24 cellular contexts compared by ENCODE assay signal in the genomic region with DNA sequence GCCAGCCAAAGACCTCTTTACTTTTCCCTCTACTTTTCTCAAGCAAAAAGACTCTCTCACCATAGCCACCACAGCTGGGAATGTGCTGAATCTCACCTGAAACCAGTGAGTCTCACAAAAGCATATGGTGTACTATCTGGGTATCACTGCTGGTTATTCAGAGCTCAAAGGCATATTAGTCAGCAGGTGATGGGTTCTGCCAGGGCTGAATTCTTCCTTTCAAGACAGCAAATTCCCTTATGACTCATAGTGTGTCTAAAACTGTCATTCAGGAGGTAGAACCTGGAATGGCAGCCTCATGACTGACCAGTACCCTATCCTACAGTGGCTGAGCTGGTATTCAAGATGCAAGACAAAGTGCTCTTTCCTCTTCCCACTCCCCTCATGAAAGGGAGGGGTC.
A peak's percentile ranks its signal among the peaks of the same experiment; 100 is the strongest.
DNase-seq lines count a peak whose midpoint lies in the region; ATAC-seq, FAIRE-seq and TF ChIP-seq lines count a peak whose summit lies in the region.
"Had no signal": no experiment of that assay in that cellular context is flagged by ENCODE, and none has a peak within 500 bp of the region (broad histone marks: within the 10 kb centered on the region; RNA-seq: fewer than 3 reads in every experiment).

No MANE protein-coding gene starts in this region.

- no peak overlapping the region for H2AK5ac ChIP-seq in neuronal stem cell (ENCODE audit: low read depth, low read length)

- no peak overlapping the region for H3K4me2 ChIP-seq in A549
- no peak overlapping the region for H3K4me2 ChIP-seq in neuronal stem cell (ENCODE audit: insufficient read depth, low read length, poor library complexity, severe bottlenecking)

- no peak overlapping the region for H3K4me3 ChIP-seq in A549
- H3K4me3 ChIP-seq in foreskin fibroblast (ENCODE audit: low read depth in 1 of 2, low read length in 2 of 2), result no peak overlapping the region
- no peak overlapping the region for H3K4me3 ChIP-seq in neuronal stem cell (ENCODE audit: low read length in 2 of 2)
- H3K4me3 ChIP-seq: right lobe of liver had no signal

- no peak for TF ChIP-seq POLR2A in A549 (IDR thresholded peaks at IDR 0.05; ENCODE audit: low read length)

- H4K8ac ChIP-seq in neuronal stem cell (ENCODE audit: low read depth, low read length), result no peak overlapping the region

- H2BK5ac ChIP-seq in neuronal stem cell (ENCODE audit: low read length), result no peak overlapping the region

- H3K79me1 ChIP-seq in neuronal stem cell (ENCODE audit: low read depth, low read length), result no peaks in the 10 kb centered on the region

- POLR2A ChIA-PET in A549 (lab: Yijun Ruan, JAX), result no interaction called here

- no peak for TF ChIP-seq EP300 in A549 (IDR thresholded peaks at IDR 0.05)

- no peak overlapping the region for H3K23ac ChIP-seq in neuronal stem cell (ENCODE audit: low read depth, low read length, poor library complexity)

- H3K9me3 ChIP-seq in A549 (no peaks in the 10 kb centered on the region), neuronal stem cell (replicated peaks in 1 of 2; ENCODE audit: control insufficient read depth in 2 of 2, insufficient read depth in 1 of 2, low read depth in 1 of 2, low read length in 2 of 2) (no peaks in the 10 kb centered on the region)
- H3K9me3 ChIP-seq: right lobe of liver had no signal

- no peak overlapping the region for H3K27ac ChIP-seq in A549
- no peak overlapping the region for H3K27ac ChIP-seq in neuronal stem cell (replicated peaks; ENCODE audit: low read length)
- H3K27ac ChIP-seq: HL-60, parathyroid adenoma, right lobe of liver had no signal

- no peak overlapping the region for H2BK120ac ChIP-seq in neuronal stem cell (ENCODE audit: low read depth, low read length)

- no peak for TF ChIP-seq RAD21 in A549 (conservative IDR thresholded peaks at IDR 0.05 in 1 of 2, IDR thresholded peaks at IDR 0.05 in 1 of 2)

- no peak overlapping the region for H2AFZ ChIP-seq in neuronal stem cell (ENCODE audit: low read length)
- H2AFZ ChIP-seq: parathyroid adenoma had no signal

- no peaks in the 10 kb centered on the region for H3K36me3 ChIP-seq in neuronal stem cell (replicated peaks in 1 of 2; ENCODE audit: control insufficient read depth in 2 of 2, insufficient read depth in 2 of 2, low read length in 2 of 2)
- H3K36me3 ChIP-seq: right lobe of liver had no signal

- FAIRE-seq in A549 (lab: Jason Lieb, UNC), result no peak
- no peak for FAIRE-seq in HTR-8/SVneo (lab: Jason Lieb, UNC)
- FAIRE-seq: A204.1, endothelial cell of umbilical vein, TTC549 had no signal

- no peaks in the 10 kb centered on the region for H3K27me3 ChIP-seq in neuronal stem cell (ENCODE audit: control insufficient read depth in 3 of 3, insufficient read depth in 3 of 3, low read depth in 1 of 3, low read length in 3 of 3)
- H3K27me3 ChIP-seq: right lobe of liver had no signal

- no peak overlapping the region for H2BK15ac ChIP-seq in neuronal stem cell (ENCODE audit: low read length)

- TF ChIP-seq CTCF in A549 (IDR thresholded peaks at IDR 0.05) (no peak), foreskin fibroblast (IDR thresholded peaks at IDR 0.05; ENCODE audit: low read depth, low read length) (no peak)

- H2BK12ac ChIP-seq in neuronal stem cell (ENCODE audit: low read length), result no peak overlapping the region

- DNase-seq in A549 (ENCODE audit: low read depth in 1 of 2, low spot score in 1 of 2) (peak in 1 of 2 experiments; percentile 3), HTR-8/SVneo (ENCODE audit: insufficient read length, low spot score) (peak; percentile 2), foreskin fibroblast (peak; percentile 12 to 17), NOMO-1 treated with dmso at 0.1 percent for 144 hours (lab: John Stamatoyannopoulos, UW; ENCODE audit: unreplicated experiment) (no peak), neuronal stem cell (ENCODE audit: low spot score) (no peak)
- DNase-seq in activated T-cell treated with anti-CD3 and anti-CD28 coated beads, Interleukin-2, amount 50 U/mL, for 1 hour, result no peak
- DNase-seq: activated CD4-positive, alpha-beta T cell treated with anti-CD3 and anti-CD28 coated beads, Interleukin-2, amount 10 ng/mL, durations not matched to agents 24 days and 14 days; activated CD8-positive, alpha-beta memory T cell treated with anti-CD3 and anti-CD28 coated beads, Interleukin-2, amount 10 ng/mL, durations not matched to agents 7 days and 5 days; Caco-2; dermis blood vessel endothelial cell; DND-41; foreskin melanocyte; naive thymus-derived CD8-positive, alpha-beta T cell; NCI-H187 treated with DMSO at 0.1 percent for 48 hours; NCI-H345; right lobe of liver; RPMI8226 had no signal

- no peaks in the 10 kb centered on the region for H3K4me1 ChIP-seq in A549
- H3K4me1 ChIP-seq in neuronal stem cell (ENCODE audit: control insufficient read depth in 2 of 2, insufficient read depth in 1 of 2, low read depth in 1 of 2, low read length in 2 of 2), result no peaks in the 10 kb centered on the region
- H3K4me1 ChIP-seq: Caco-2, parathyroid adenoma, right lobe of liver had no signal

- H4K91ac ChIP-seq in neuronal stem cell (ENCODE audit: low read depth, low read length, poor library complexity), result no peak overlapping the region

- H3K9ac ChIP-seq in neuronal stem cell (ENCODE audit: low read depth, low read length, poor library complexity), result no peak overlapping the region
- H3K9ac ChIP-seq: parathyroid adenoma had no signal

- ATAC-seq in A549 (no peak), SK-N-SH treated with all-trans-retinoic acid at 6 μM for 48 hours (peak; percentile 38; the same call in 2 of the 3 replicates), HG03469 (IDR thresholded peaks at IDR 0.05; ENCODE audit: unreplicated experiment) (no peak)
- ATAC-seq: activated CD8-positive, alpha-beta memory T cell treated with anti-CD3 and anti-CD28 coated beads, Interleukin-2, amount 10 ng/mL, durations not matched to agents 7 days and 5 days; naive thymus-derived CD8-positive, alpha-beta T cell; right lobe of liver had no signal

- H3K18ac ChIP-seq in neuronal stem cell (ENCODE audit: low read length), result no peak overlapping the region

- no peak overlapping the region for H3K14ac ChIP-seq in neuronal stem cell (ENCODE audit: low read length)

- H3K4ac ChIP-seq in neuronal stem cell (ENCODE audit: low read length), result no peak overlapping the region

- CTCF ChIA-PET in A549 (lab: Yijun Ruan, JAX), result no interaction called here

TF ChIP-seq in A549, 52 proteins besides CTCF, POLR2A, EP300 and RAD21:
- TF ChIP-seq, protein P1, sequence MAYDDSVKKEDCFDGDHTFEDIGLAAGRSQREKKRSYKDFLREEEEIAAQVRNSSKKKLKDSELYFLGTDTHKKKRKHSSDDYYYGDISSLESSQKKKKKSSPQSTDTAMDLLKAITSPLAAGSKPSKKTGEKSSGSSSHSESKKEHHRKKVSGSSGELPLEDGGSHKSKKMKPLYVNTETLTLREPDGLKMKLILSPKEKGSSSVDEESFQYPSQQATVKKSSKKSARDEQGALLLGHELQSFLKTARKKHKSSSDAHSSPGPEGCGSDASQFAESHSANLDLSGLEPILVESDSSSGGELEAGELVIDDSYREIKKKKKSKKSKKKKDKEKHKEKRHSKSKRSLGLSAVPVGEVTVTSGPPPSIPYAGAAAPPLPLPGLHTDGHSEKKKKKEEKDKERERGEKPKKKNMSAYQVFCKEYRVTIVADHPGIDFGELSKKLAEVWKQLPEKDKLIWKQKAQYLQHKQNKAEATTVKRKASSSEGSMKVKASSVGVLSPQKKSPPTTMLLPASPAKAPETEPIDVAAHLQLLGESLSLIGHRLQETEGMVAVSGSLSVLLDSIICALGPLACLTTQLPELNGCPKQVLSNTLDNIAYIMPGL (CRISPR knock-in tag; IDR thresholded peaks at IDR 0.05; ENCODE audit: borderline replicate concordance), result no peak
- no peak for TF ChIP-seq FOSL2 (IDR thresholded peaks at IDR 0.05)
- 0 out of 2 replicates have a peak, but pooled peaks have one; percentile 10 for TF ChIP-seq FOSL2 (CRISPR knock-in tag; IDR thresholded peaks at IDR 0.05)

TF ChIP-seq in SK-N-SH treated with all-trans-retinoic acid at 6 μM for 48 hours, 23 proteins besides CTCF, POLR2A, EP300 and RAD21:
- TF ChIP-seq TCF4 (CRISPR knock-in tag; IDR thresholded peaks at IDR 0.05; ENCODE audit: borderline replicate concordance) (no peak), ISL1 (CRISPR knock-in tag; IDR thresholded peaks at IDR 0.05) (no peak), ZFP30 (CRISPR knock-in tag; IDR thresholded peaks at IDR 0.05) (no peak)

Comparison
In these comparisons a context has a peak if more than half of its experiments do, and no peak if none do; other contexts are left out.
1. DNase-seq: peak in HTR-8/SVneo (single experiment) and foreskin fibroblast (2 of 2); none in activated T-cell treated with anti-CD3 and anti-CD28 coated beads, Interleukin-2, amount 50 U/mL, for 1 hour (single experiment), NOMO-1 treated with dmso at 0.1 percent for 144 hours (single experiment) and neuronal stem cell (single experiment).